Comparison of ENCODE assay signal across 16 cellular contexts in genomic region chr13:32254916-32255743, GRCh38.
A peak's percentile ranks its signal among the peaks of the same experiment; 100 is the strongest.
DNase-seq lines count a peak whose midpoint lies in the region; ATAC-seq and TF ChIP-seq lines count a peak whose summit lies in the region.
"Had no signal": no experiment of that assay in that cellular context is flagged by ENCODE, and none has a peak within 500 bp of the region (broad histone marks: within the 10 kb centered on the region; RNA-seq: fewer than 3 reads in every experiment).

No MANE protein-coding gene starts in this region.

- H3K27me3 ChIP-seq in esophagus muscularis mucosa, result no peaks in the 10 kb centered on the region
- H3K27me3 ChIP-seq in muscle layer of colon (ENCODE audit: control insufficient read depth in 1 of 2, insufficient read depth in 2 of 2, low read length in 2 of 2), result no peaks in the 10 kb centered on the region
- H3K27me3 ChIP-seq in upper lobe of right lung, result no peaks in the 10 kb centered on the region
- H3K27me3 ChIP-seq: neural progenitor cell had no signal

- H3K9me3 ChIP-seq in esophagus muscularis mucosa (no peaks in the 10 kb centered on the region), muscle layer of colon (ENCODE audit: low read length) (no peaks in the 10 kb centered on the region), upper lobe of right lung (no peaks in the 10 kb centered on the region)

- intact Hi-C loops in esophagus muscularis mucosa (cut with DNase I) (no loop called here), upper lobe of right lung (cut with DNase I) (no loop called here)

- 52% methylated on average over 10 of the region's 10 CpGs for WGBS in esophagus muscularis mucosa

- H3K9ac ChIP-seq in muscle layer of colon (ENCODE audit: low read length), result peak overlapping the region; percentile 7
- H3K9ac ChIP-seq: neural progenitor cell had no signal

- H3K27ac ChIP-seq in VCaP (peak overlapping the region; percentile 57), esophagus muscularis mucosa (replicated peaks in 1 of 4) (peak overlapping the region; percentile 78 to 83 (median 80)), muscle layer of colon (ENCODE audit: low read depth, low read length) (peak overlapping the region; percentile 77), upper lobe of right lung (peak overlapping the region; percentile 84)
- H3K27ac ChIP-seq: neural progenitor cell had no signal

- no peak for TF ChIP-seq CTCF in VCaP (conservative IDR thresholded peaks at IDR 0.05)
- TF ChIP-seq CTCF in esophagus muscularis mucosa (IDR thresholded peaks at IDR 0.05), result no peak
- no peak for TF ChIP-seq CTCF in upper lobe of right lung (IDR thresholded peaks at IDR 0.05)

- TF ChIP-seq POLR2A in esophagus muscularis mucosa (IDR thresholded peaks at IDR 0.05; ENCODE audit: low read depth), result no peak

- DNase-seq in esophagus muscularis mucosa (ENCODE audit: extremely low spot score) (no peak), upper lobe of right lung (no peak), DMS153 treated with DMSO at 0.1 percent for 48 hours (lab: John Stamatoyannopoulos, UW; ENCODE audit: unreplicated experiment) (no peak)
- DNase-seq: activated CD4-positive, alpha-beta T cell treated with anti-CD3 and anti-CD28 coated beads, Interleukin-2, amount 50 U/mL, for 1 hour; activated T-cell treated with anti-CD3 and anti-CD28 coated beads, Interleukin-2, amount 50 U/mL, for 72 hours; C1 segment of cervical spinal cord; EL; NCI-H1417 treated with DMSO at 0.1 percent for 48 hours; NCI-H774; stimulated activated naive CD8-positive, alpha-beta T cell treated with anti-CD3 and anti-CD28 coated beads, Interleukin-15, Interleukin-2, amounts not matched to agents 100 U/mL and 50 U/mL, for 24 hours had no signal

- H3K4me3 ChIP-seq in esophagus muscularis mucosa, result peak overlapping the region; percentile 42 to 60 (median 54)
- peak overlapping the region in 1 of 2 donors; percentile 52 for H3K4me3 ChIP-seq in muscle layer of colon (ENCODE audit: low read depth in 1 of 2, low read length in 2 of 2)
- peak overlapping the region; percentile 45 for H3K4me3 ChIP-seq in upper lobe of right lung
- H3K4me3 ChIP-seq: neural progenitor cell had no signal

- ATAC-seq in upper lobe of right lung, result peak; percentile 32
- ATAC-seq in GM18502 (IDR thresholded peaks at IDR 0.05; ENCODE audit: poor library complexity, unreplicated experiment), result no peak
- ATAC-seq in GM21515 (IDR thresholded peaks at IDR 0.05; ENCODE audit: unreplicated experiment), result no peak
- ATAC-seq: activated T-cell treated with anti-CD3 and anti-CD28 coated beads, Interleukin-2, amount 50 U/mL, for 72 hours; esophagus mucosa; stimulated activated naive CD8-positive, alpha-beta T cell treated with anti-CD3 and anti-CD28 coated beads, Interleukin-15, Interleukin-2, amounts not matched to agents 100 U/mL and 50 U/mL, for 24 hours had no signal

- peaks cover 0 to 8% (median 3%) of the 10 kb centered on the region in 4 donors for H3K36me3 ChIP-seq in esophagus muscularis mucosa
- H3K36me3 ChIP-seq in muscle layer of colon (ENCODE audit: insufficient read depth, low read length), result peaks cover 16% of the 10 kb centered on the region
- no peaks in the 10 kb centered on the region for H3K36me3 ChIP-seq in upper lobe of right lung
- H3K36me3 ChIP-seq: neural progenitor cell had no signal

- H3K4me1 ChIP-seq in esophagus muscularis mucosa, result peaks cover 16 to 57% (median 43%) of the 10 kb centered on the region in 4 donors
- H3K4me1 ChIP-seq in muscle layer of colon (ENCODE audit: insufficient read depth, low read length), result peaks cover 20% of the 10 kb centered on the region
- peaks cover 8% of the 10 kb centered on the region for H3K4me1 ChIP-seq in upper lobe of right lung
- H3K4me1 ChIP-seq: neural progenitor cell had no signal

- no peak for TF ChIP-seq EP300 in esophagus muscularis mucosa (IDR thresholded peaks at IDR 0.05)
